ENCODE assay signal across 27 cellular contexts in the genomic region with DNA sequence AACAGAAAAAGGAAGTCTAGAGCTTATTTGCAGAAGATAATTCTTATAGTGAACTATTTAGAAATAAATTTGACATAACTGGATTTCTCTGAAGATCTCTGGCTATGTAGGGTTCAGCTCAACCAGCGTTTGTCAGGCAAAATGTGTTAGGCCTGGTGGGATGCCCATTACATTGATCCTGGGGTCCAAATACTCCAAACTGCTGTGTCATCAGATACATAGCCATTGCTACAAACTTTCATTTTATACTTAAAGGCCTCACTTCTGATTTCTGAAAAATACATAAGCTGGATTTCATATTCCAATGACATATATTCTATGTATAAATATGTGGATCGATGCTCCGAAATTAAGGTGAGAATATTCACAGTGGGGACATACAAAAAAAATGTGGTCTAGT.
"Had no signal": no experiment of that assay in that cellular context is flagged by ENCODE, and none has a peak within 500 bp of the region (broad histone marks: within the 10 kb centered on the region; RNA-seq: fewer than 3 reads in every experiment).

No MANE protein-coding gene starts in this region.

- H3K27ac ChIP-seq: stomach, suprapubic skin, testis, thoracic aorta, thyroid gland, tibial artery, tibial nerve, transverse colon, upper lobe of left lung, upper lobe of right lung, uterus, vagina had no signal

- H3K27me3 ChIP-seq: stomach, suprapubic skin, testis, thyroid gland, tibial artery, tibial nerve, transverse colon, upper lobe of left lung, upper lobe of right lung, uterus, vagina had no signal

- H3K36me3 ChIP-seq: stomach, suprapubic skin, thoracic aorta, thyroid gland, tibial artery, tibial nerve, transverse colon, upper lobe of left lung, upper lobe of right lung, uterus, vagina had no signal

- ATAC-seq: stimulated activated effector memory CD8-positive, alpha-beta T cell treated with anti-CD3 and anti-CD28 coated beads, Interleukin-12 subunit alpha, Interleukin-12 subunit beta, amount 100 ng/mL, for 72 hours; stimulated activated memory B cell treated with anti-CD40 and anti-IgM and Interleukin-4, amounts not matched to agents 10 μg/mL and 1 μg/mL and 100 μg/mL, for 72 hours; stimulated activated naive B cell treated with anti-CD40 and anti-IgM and Interleukin-4, amounts not matched to agents 10 μg/mL and 1 μg/mL and 100 μg/mL, for 72 hours; stimulated activated naive CD8-positive, alpha-beta T cell treated with anti-CD3 and anti-CD28 coated beads, Interleukin-15, amount 100 ng/mL, for 72 hours; stimulated activated naive CD8-positive, alpha-beta T cell treated with anti-CD3 and anti-CD28 coated beads, Interleukin-15, Interleukin-2, amounts not matched to agents 100 U/mL and 50 U/mL, for 24 hours; upper lobe of right lung had no signal

- H3K9me3 ChIP-seq: stomach, suprapubic skin, testis, thoracic aorta, thyroid gland, tibial artery, tibial nerve, transverse colon, upper lobe of left lung, upper lobe of right lung, uterus, vagina had no signal

- DNase-seq: stimulated activated CD4-positive, alpha-beta T cell treated with anti-CD3 and anti-CD28 coated beads, Interleukin-2, amount 100 ng/mL, for 48 hours; stimulated activated CD4-positive, alpha-beta T cell treated with anti-CD3 and anti-CD28 coated beads, Interleukin-4, amount 100 ng/mL, for 1 hour; stimulated activated CD4-positive, alpha-beta T cell treated with anti-CD3 and anti-CD28 coated beads, Interleukin-4, amount 100 ng/mL, for 24 hours; stimulated activated CD4-positive, alpha-beta T cell treated with anti-CD3 and anti-CD28 coated beads, Interleukin-4, amount 100 ng/mL, for 4 hours; stimulated activated CD8-positive, alpha-beta memory T cell treated with anti-CD3 and anti-CD28 coated beads, Interleukin-4, amount 100 ng/mL, for 48 hours; stimulated activated naive B cell treated with anti-CD40 and anti-IgM and Interleukin-4, amounts not matched to agents 10 μg/mL and 1 μg/mL and 100 μg/mL, for 72 hours; stimulated activated naive CD4-positive, alpha-beta T cell; stimulated activated naive CD4-positive, alpha-beta T cell treated with Interleukin-2 at 50 U/mL for 16 hours; stimulated activated naive CD8-positive, alpha-beta T cell treated with anti-CD3 and anti-CD28 coated beads, Interleukin-15, amount 100 ng/mL, for 72 hours; stimulated activated naive CD8-positive, alpha-beta T cell treated with anti-CD3 and anti-CD28 coated beads, Interleukin-15, Interleukin-2, amounts not matched to agents 100 U/mL and 50 U/mL, for 24 hours; stomach; substantia nigra; testis; thyroid gland; tibial artery; transverse colon; trophoblast cell; upper lobe of left lung; upper lobe of right lung; uterus had no signal

- H3K4me3 ChIP-seq: stomach, suprapubic skin, testis, thoracic aorta, thyroid gland, tibial artery, tibial nerve, transverse colon, upper lobe of left lung, upper lobe of right lung, uterus, vagina had no signal

- FAIRE-seq: urothelium cell line had no signal

- H3K4me1 ChIP-seq: stomach, suprapubic skin, testis, thyroid gland, tibial artery, tibial nerve, transverse colon, upper lobe of left lung, upper lobe of right lung, uterus, vagina had no signal
